In genomic region chr5:124655943-124656459, GRCh38 we compare ENCODE assay signal across 8 cellular contexts.
DNase-seq lines count a peak whose midpoint lies in the region; ATAC-seq and TF ChIP-seq lines count a peak whose summit lies in the region.

No MANE protein-coding gene starts in this region.

- DNase-seq in NCI-H2081 treated with DMSO at 0.1 percent for 48 hours (lab: John Stamatoyannopoulos, UW) (peak; percentile 99), astrocyte of the cerebellum (ENCODE audit: low read depth) (peak; percentile 80), left lobe of liver (ENCODE audit: low spot score) (no peak), cerebellar cortex (ENCODE audit: low spot score) (no peak)

- in situ Hi-C loops in astrocyte of the cerebellum (cut with HindIII; ENCODE audit: low sequenced_read_pairs) = loop anchor here (5.0 kb wide), 1 partner anchor 86 kb away; no protein-coding TSS in a partner anchor

- ATAC-seq in GM21786 (IDR thresholded peaks at IDR 0.05; ENCODE audit: unreplicated experiment) (peak; percentile 31), left lobe of liver (peak; percentile 36), GM18870 (IDR thresholded peaks at IDR 0.05; ENCODE audit: unreplicated experiment) (no peak), HG03159 (IDR thresholded peaks at IDR 0.05; ENCODE audit: unreplicated experiment) (no peak), HG03039 (IDR thresholded peaks at IDR 0.05; ENCODE audit: unreplicated experiment) (no peak)

- H3K4me3 ChIP-seq in astrocyte of the cerebellum (ENCODE audit: low read depth, low read length) = peak overlapping the region; percentile 14

- no peak for TF ChIP-seq CTCF in astrocyte of the cerebellum (IDR thresholded peaks at IDR 0.05; ENCODE audit: low read depth, low read length, missing control alignments)

Comparison
In these comparisons a context has a peak if more than half of its experiments do, and no peak if none do; other contexts are left out.
1. ATAC-seq: peak in GM21786 (single experiment) and left lobe of liver (single experiment); none in GM18870 (single experiment), HG03159 (single experiment) and HG03039 (single experiment).
2. DNase-seq: peak in NCI-H2081 treated with DMSO at 0.1 percent for 48 hours (single experiment) and astrocyte of the cerebellum (single experiment); none in left lobe of liver (single experiment) and cerebellar cortex (single experiment).